ENCODE assay signal across 8 cellular contexts in genomic region chr12:10235761-10236631, GRCh38. TPM values are rescaled to one million over a fixed set of nuclear protein-coding genes. Genes with fewer than 3 reads are reported as not detected.
DNase-seq lines count a peak whose midpoint lies in the region; ATAC-seq and TF ChIP-seq lines count a peak whose summit lies in the region.

No MANE protein-coding gene starts in this region.

- H3K36me3 ChIP-seq in DOHH2 (ENCODE audit: control insufficient read depth, low read length) (no peaks in the 10 kb centered on the region; the same call in 1 of the 2 replicates), SU-DHL-6 (ENCODE audit: low read length) (no peaks in the 10 kb centered on the region)

- no peaks in the 10 kb centered on the region for H3K9me2 ChIP-seq in DOHH2 (replicated peaks; ENCODE audit: control insufficient read depth, low read length)
- no peaks in the 10 kb centered on the region for H3K9me2 ChIP-seq in SU-DHL-6 (replicated peaks; ENCODE audit: insufficient read depth, low read length)

- TF ChIP-seq CTCF in DOHH2 (IDR thresholded peaks at IDR 0.05; ENCODE audit: low read depth, low read length, poor library complexity, severe bottlenecking), result peak; percentile 82
- peak; percentile 46 for TF ChIP-seq CTCF in SU-DHL-6 (IDR thresholded peaks at IDR 0.05; ENCODE audit: insufficient read depth, low read length, poor library complexity, severe bottlenecking)
- peak; percentile 75 for TF ChIP-seq CTCF in cardiac fibroblast (IDR thresholded peaks at IDR 0.05; ENCODE audit: low read depth, low read length)

- peaks cover 41% of the 10 kb centered on the region for H3K9me3 ChIP-seq in DOHH2 (ENCODE audit: control insufficient read depth, insufficient read depth, low read length)
- no peaks in the 10 kb centered on the region for H3K9me3 ChIP-seq in SU-DHL-6 (ENCODE audit: insufficient read depth, low read length)

- H3K79me2 ChIP-seq in DOHH2 (ENCODE audit: control insufficient read depth, low read length) (no peaks in the 10 kb centered on the region), SU-DHL-6 (ENCODE audit: insufficient read depth, low read length) (no peaks in the 10 kb centered on the region)

- H3K9ac ChIP-seq in SU-DHL-6 (ENCODE audit: low read length), result no peak overlapping the region

- H3K4me2 ChIP-seq in DOHH2 (ENCODE audit: low read length) (no peak overlapping the region), SU-DHL-6 (ENCODE audit: low read depth, low read length, poor library complexity, severe bottlenecking) (no peak overlapping the region)

- H3K4me1 ChIP-seq in DOHH2 (ENCODE audit: control insufficient read depth, low read length), result peaks cover 10% of the 10 kb centered on the region

- H3K36me3 Mint-ChIP-seq in stimulated activated naive B cell treated with anti-CD40 and anti-IgM and Interleukin-4, amounts not matched to agents 10 μg/mL and 1 μg/mL and 100 μg/mL, for 72 hours, result peaks cover 0 to 13% of the 10 kb centered on the region in 2 donors

- H3K27ac ChIP-seq in DOHH2 (ENCODE audit: low read depth, low read length), result no peak overlapping the region
- H3K27ac ChIP-seq in SU-DHL-6 (ENCODE audit: low read depth, low read length), result no peak overlapping the region

- H3K4me3 ChIP-seq in DOHH2 (ENCODE audit: low read length) (no peak overlapping the region), SU-DHL-6 (ENCODE audit: insufficient read depth, low read length, poor library complexity, severe bottlenecking) (no peak overlapping the region), cardiac fibroblast (replicated peaks in 1 of 2; ENCODE audit: low read depth in 2 of 2, low read length in 2 of 2) (no peak overlapping the region)

- H3K27ac Mint-ChIP-seq in stimulated activated naive B cell treated with anti-CD40 and anti-IgM and Interleukin-4, amounts not matched to agents 10 μg/mL and 1 μg/mL and 100 μg/mL, for 72 hours, result no peak overlapping the region

- peak; percentile 67 to 69 for ATAC-seq in stimulated activated naive B cell treated with anti-CD40 and anti-IgM and Interleukin-4, amounts not matched to agents 10 μg/mL and 1 μg/mL and 100 μg/mL, for 72 hours (replicated peaks)
- no peak for ATAC-seq in GM21717 (IDR thresholded peaks at IDR 0.05; ENCODE audit: unreplicated experiment)

- H3K4me1 Mint-ChIP-seq in stimulated activated naive B cell treated with anti-CD40 and anti-IgM and Interleukin-4, amounts not matched to agents 10 μg/mL and 1 μg/mL and 100 μg/mL, for 72 hours, result peaks cover 1 to 9% of the 10 kb centered on the region in 2 donors

- peaks cover 11 to 12% of the 10 kb centered on the region in 2 donors for H3K9me3 Mint-ChIP-seq in stimulated activated naive B cell treated with anti-CD40 and anti-IgM and Interleukin-4, amounts not matched to agents 10 μg/mL and 1 μg/mL and 100 μg/mL, for 72 hours

- peaks cover 5 to 15% of the 10 kb centered on the region in 2 donors for H3K27me3 Mint-ChIP-seq in stimulated activated naive B cell treated with anti-CD40 and anti-IgM and Interleukin-4, amounts not matched to agents 10 μg/mL and 1 μg/mL and 100 μg/mL, for 72 hours

- no peak overlapping the region for H2AFZ ChIP-seq in SU-DHL-6 (ENCODE audit: low read depth, low read length, severe bottlenecking)

- H3F3A ChIP-seq in DOHH2 (ENCODE audit: control insufficient read depth, insufficient read depth) (no peaks in the 10 kb centered on the region), SU-DHL-6 (ENCODE audit: insufficient read depth) (no peaks in the 10 kb centered on the region)

- H3K4me3 Mint-ChIP-seq in stimulated activated naive B cell treated with anti-CD40 and anti-IgM and Interleukin-4, amounts not matched to agents 10 μg/mL and 1 μg/mL and 100 μg/mL, for 72 hours, result no peak overlapping the region

- DNase-seq in HT-29 (ENCODE audit: low spot score), result peak; percentile 65
- peak; percentile 56 to 62 for DNase-seq in cardiac fibroblast (ENCODE audit: low read depth in 2 of 2)
- DNase-seq in kidney tubule cell (ENCODE audit: low spot score), result peak; percentile 43
- no peak for DNase-seq in stimulated activated naive B cell treated with anti-CD40 and anti-IgM and Interleukin-4, amounts not matched to agents 10 μg/mL and 1 μg/mL and 100 μg/mL, for 72 hours
- no peak for DNase-seq in DMS79 (lab: John Stamatoyannopoulos, UW)

- H4K20me1 ChIP-seq in DOHH2 (ENCODE audit: control insufficient read depth, insufficient read depth, low read depth, low read length) (no peaks in the 10 kb centered on the region), SU-DHL-6 (ENCODE audit: low read depth, low read length) (no peaks in the 10 kb centered on the region)

- H3K27me3 ChIP-seq in DOHH2 (ENCODE audit: control insufficient read depth, low read length) (no peaks in the 10 kb centered on the region), SU-DHL-6 (ENCODE audit: low read length) (no peaks in the 10 kb centered on the region)

RNA-seq across cellular contexts. Expression of gene GABARAPL1, which starts 23.3 kb away (rescaled TPM):
- 7.9 and 17.4 TPM in 2 replicates for total RNA-seq in HT-29 (2014; rRNA removed; shearing (Covaris generic))

RNA-seq across cellular contexts. Expression of gene TMEM52B, which starts 57.2 kb away (rescaled TPM):
- not detected in 2 replicates for total RNA-seq in HT-29 (2014; rRNA removed; shearing (Covaris generic))

Comparison
In these comparisons a context has a peak if more than half of its experiments do, and no peak if none do; other contexts are left out.
1. DNase-seq: peak in HT-29 (single experiment), cardiac fibroblast (2 of 2) and kidney tubule cell (single experiment); none in stimulated activated naive B cell treated with anti-CD40 and anti-IgM and Interleukin-4, amounts not matched to agents 10 μg/mL and 1 μg/mL and 100 μg/mL, for 72 hours (single experiment) and DMS79 (single experiment).
2. Peak in every context shown above with its lines, with median percentiles within 50 percentile points of each other: CTCF ChIP-seq.